Comparison of ENCODE assay signal across 2 cellular contexts in the genomic region with DNA sequence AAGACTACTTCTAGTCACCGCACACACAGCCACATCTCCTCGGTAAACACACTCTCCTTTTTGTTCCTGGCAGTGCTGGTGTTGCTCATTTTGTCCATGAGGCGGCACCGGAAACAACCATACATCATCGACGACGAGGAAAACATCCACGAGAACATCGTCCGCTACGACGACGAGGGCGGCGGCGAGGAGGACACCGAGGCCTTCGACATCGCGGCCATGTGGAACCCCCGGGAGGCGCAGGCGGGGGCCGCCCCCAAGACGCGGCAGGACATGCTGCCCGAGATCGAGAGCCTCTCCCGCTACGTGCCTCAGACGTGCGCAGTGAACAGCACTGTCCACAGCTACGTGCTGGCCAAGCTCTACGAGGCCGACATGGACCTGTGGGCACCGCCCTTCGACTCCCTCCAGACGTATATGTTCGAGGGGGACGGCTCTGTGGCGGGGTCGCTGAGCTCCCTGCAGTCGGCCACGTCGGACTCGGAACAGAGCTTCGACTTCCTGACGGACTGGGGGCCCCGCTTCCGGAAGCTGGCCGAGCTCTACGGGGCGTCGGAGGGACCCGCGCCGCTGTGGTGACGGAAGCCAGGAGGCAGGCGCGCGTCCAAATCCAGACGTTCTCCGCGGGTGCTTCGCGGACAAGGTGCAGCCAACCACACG.
A peak's percentile ranks its signal among the peaks of the same experiment; 100 is the strongest.
TF ChIP-seq lines count a peak whose summit lies in the region.

No MANE protein-coding gene starts in this region.

TF ChIP-seq in liver, 16 proteins besides CTCF, POLR2A, EP300 and RAD21:
- TF ChIP-seq, protein P1, sequence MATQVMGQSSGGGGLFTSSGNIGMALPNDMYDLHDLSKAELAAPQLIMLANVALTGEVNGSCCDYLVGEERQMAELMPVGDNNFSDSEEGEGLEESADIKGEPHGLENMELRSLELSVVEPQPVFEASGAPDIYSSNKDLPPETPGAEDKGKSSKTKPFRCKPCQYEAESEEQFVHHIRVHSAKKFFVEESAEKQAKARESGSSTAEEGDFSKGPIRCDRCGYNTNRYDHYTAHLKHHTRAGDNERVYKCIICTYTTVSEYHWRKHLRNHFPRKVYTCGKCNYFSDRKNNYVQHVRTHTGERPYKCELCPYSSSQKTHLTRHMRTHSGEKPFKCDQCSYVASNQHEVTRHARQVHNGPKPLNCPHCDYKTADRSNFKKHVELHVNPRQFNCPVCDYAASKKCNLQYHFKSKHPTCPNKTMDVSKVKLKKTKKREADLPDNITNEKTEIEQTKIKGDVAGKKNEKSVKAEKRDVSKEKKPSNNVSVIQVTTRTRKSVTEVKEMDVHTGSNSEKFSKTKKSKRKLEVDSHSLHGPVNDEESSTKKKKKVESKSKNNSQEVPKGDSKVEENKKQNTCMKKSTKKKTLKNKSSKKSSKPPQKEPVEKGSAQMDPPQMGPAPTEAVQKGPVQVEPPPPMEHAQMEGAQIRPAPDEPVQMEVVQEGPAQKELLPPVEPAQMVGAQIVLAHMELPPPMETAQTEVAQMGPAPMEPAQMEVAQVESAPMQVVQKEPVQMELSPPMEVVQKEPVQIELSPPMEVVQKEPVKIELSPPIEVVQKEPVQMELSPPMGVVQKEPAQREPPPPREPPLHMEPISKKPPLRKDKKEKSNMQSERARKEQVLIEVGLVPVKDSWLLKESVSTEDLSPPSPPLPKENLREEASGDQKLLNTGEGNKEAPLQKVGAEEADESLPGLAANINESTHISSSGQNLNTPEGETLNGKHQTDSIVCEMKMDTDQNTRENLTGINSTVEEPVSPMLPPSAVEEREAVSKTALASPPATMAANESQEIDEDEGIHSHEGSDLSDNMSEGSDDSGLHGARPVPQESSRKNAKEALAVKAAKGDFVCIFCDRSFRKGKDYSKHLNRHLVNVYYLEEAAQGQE (IDR thresholded peaks at IDR 0.05): no peak
- TF ChIP-seq GABPA (IDR thresholded peaks at IDR 0.05 in 1 of 2, conservative IDR thresholded peaks at IDR 0.05 in 1 of 2): peak in 1 of 2 donors; percentile 26

TF ChIP-seq in HepG2, 621 proteins besides CTCF, POLR2A, EP300 and RAD21 (continued from another document):
- TF ChIP-seq CEBPB (IDR thresholded peaks at IDR 0.05; ENCODE audit: borderline replicate concordance, low read depth, low read length): no peak
- no peak for TF ChIP-seq SAP130 (CRISPR knock-in tag; IDR thresholded peaks at IDR 0.05; ENCODE audit: low read depth)
- TF ChIP-seq SATB2 (CRISPR knock-in tag; IDR thresholded peaks at IDR 0.05): no peak
- TF ChIP-seq, protein P2, sequence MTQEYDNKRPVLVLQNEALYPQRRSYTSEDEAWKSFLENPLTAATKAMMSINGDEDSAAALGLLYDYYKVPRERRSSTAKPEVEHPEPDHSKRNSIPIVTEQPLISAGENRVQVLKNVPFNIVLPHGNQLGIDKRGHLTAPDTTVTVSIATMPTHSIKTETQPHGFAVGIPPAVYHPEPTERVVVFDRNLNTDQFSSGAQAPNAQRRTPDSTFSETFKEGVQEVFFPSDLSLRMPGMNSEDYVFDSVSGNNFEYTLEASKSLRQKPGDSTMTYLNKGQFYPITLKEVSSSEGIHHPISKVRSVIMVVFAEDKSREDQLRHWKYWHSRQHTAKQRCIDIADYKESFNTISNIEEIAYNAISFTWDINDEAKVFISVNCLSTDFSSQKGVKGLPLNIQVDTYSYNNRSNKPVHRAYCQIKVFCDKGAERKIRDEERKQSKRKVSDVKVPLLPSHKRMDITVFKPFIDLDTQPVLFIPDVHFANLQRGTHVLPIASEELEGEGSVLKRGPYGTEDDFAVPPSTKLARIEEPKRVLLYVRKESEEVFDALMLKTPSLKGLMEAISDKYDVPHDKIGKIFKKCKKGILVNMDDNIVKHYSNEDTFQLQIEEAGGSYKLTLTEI (CRISPR knock-in tag; conservative IDR thresholded peaks at IDR 0.05): no peak
- TF ChIP-seq, protein P3, sequence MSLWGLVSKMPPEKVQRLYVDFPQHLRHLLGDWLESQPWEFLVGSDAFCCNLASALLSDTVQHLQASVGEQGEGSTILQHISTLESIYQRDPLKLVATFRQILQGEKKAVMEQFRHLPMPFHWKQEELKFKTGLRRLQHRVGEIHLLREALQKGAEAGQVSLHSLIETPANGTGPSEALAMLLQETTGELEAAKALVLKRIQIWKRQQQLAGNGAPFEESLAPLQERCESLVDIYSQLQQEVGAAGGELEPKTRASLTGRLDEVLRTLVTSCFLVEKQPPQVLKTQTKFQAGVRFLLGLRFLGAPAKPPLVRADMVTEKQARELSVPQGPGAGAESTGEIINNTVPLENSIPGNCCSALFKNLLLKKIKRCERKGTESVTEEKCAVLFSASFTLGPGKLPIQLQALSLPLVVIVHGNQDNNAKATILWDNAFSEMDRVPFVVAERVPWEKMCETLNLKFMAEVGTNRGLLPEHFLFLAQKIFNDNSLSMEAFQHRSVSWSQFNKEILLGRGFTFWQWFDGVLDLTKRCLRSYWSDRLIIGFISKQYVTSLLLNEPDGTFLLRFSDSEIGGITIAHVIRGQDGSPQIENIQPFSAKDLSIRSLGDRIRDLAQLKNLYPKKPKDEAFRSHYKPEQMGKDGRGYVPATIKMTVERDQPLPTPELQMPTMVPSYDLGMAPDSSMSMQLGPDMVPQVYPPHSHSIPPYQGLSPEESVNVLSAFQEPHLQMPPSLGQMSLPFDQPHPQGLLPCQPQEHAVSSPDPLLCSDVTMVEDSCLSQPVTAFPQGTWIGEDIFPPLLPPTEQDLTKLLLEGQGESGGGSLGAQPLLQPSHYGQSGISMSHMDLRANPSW (CRISPR knock-in tag; IDR thresholded peaks at IDR 0.05; ENCODE audit: borderline replicate concordance): no peak
- no peak for TF ChIP-seq HOXA9 (CRISPR knock-in tag; IDR thresholded peaks at IDR 0.05; ENCODE audit: borderline replicate concordance)
- no peak for TF ChIP-seq TBL1XR1 (IDR thresholded peaks at IDR 0.05; ENCODE audit: borderline replicate concordance, low read length, partially characterized antibody)
- no peak for TF ChIP-seq SNRNP70 (IDR thresholded peaks at IDR 0.05; ENCODE audit: low read depth, low read length)
